8 cellular contexts compared by ENCODE assay signal in the genomic region with DNA sequence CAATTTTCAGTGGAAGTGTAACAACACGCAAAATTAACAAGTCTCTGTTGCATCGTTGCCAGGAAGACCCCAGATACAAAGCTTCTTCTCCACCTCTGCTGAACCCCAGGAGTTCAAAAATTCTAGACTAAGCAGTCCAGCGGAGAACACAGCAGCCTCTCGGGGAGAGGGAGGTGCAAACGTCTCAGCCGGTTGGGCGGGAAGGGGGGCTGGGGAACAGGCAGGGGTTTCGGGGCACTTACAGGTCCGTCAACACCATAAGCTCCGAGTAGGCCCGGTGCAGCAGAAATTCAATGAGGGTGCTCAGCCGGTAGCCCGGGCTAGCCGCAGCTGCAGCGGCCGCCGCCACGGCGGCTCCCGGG. TPM values are rescaled to one million over a fixed set of nuclear protein-coding genes. Genes with fewer than 3 reads are reported as not detected.
DNase-seq lines count a peak whose midpoint lies in the region; ATAC-seq and TF ChIP-seq lines count a peak whose summit lies in the region.

No MANE protein-coding gene starts in this region.

- H2BK5ac ChIP-seq in mesenchymal stem cell (ENCODE audit: low read depth, low read length, poor library complexity, severe bottlenecking) = peak overlapping the region; percentile 38

- no peak overlapping the region for H3K23ac ChIP-seq in mesenchymal stem cell (ENCODE audit: low read length in 2 of 2)

- intact Hi-C loops in colonic mucosa (cut with DNase I) = loop anchor here (10.0 kb wide), 1 partner anchor 350 kb away; a partner anchor contains a TSS
- intact Hi-C loops in stomach (cut with DNase I; ENCODE audit: low total_unique reads) = no loop called here

- H3K4me3 ChIP-seq in AG04449 (ENCODE audit: low read depth, low read length) (peak overlapping the region; percentile 76), GM23338 (peak overlapping the region; percentile 87), SK-N-MC (peak overlapping the region; percentile 78), colonic mucosa (peak overlapping the region; percentile 76), mesenchymal stem cell (ENCODE audit: insufficient read depth in 1 of 2, low read depth in 1 of 2, low read length in 2 of 2) (peak overlapping the region; percentile 84 to 89), stomach (peak overlapping the region; percentile 67 to 82 (median 72))

- POLR2A ChIA-PET in AG04449 (lab: Yijun Ruan, JAX) = interaction anchor here (0.9 kb wide), 1 partner anchor 350 kb away, joined by 4 read pairs; no protein-coding TSS in a partner anchor

- peaks cover 51% of the 10 kb centered on the region for H3K79me2 ChIP-seq in GM23338 (replicated peaks; ENCODE audit: insufficient read depth)

- H4K8ac ChIP-seq in mesenchymal stem cell (ENCODE audit: low read length) = no peak overlapping the region

- no peak overlapping the region for H2AK5ac ChIP-seq in mesenchymal stem cell (ENCODE audit: low read length, severe bottlenecking)

- H3K27me3 ChIP-seq in GM23338 (ENCODE audit: insufficient read depth) (no peaks in the 10 kb centered on the region), colonic mucosa (no peaks in the 10 kb centered on the region), mesenchymal stem cell (ENCODE audit: control insufficient read depth in 1 of 2, insufficient read depth in 1 of 2, low read length in 2 of 2) (peaks cover 0 to 39% of the 10 kb centered on the region in 2 experiments), stomach (peaks cover 0 to 4% (median 0%) of the 10 kb centered on the region in 3 donors)

- peak overlapping the region; percentile 90 for H3K4me3 Mint-ChIP-seq in GM23338

- H2BK15ac ChIP-seq in mesenchymal stem cell (ENCODE audit: low read depth, poor library complexity, severe bottlenecking) = peak overlapping the region; percentile 28

- H4K91ac ChIP-seq in mesenchymal stem cell (ENCODE audit: low read length) = no peak overlapping the region

- no peak overlapping the region for H2AFZ ChIP-seq in GM23338
- H2AFZ ChIP-seq in mesenchymal stem cell (ENCODE audit: low read depth, low read length) = no peak overlapping the region

- no peak overlapping the region for H3K14ac ChIP-seq in mesenchymal stem cell (ENCODE audit: low read length in 2 of 2)

- no peaks in the 10 kb centered on the region for H3K9me3 Mint-ChIP-seq in GM23338

- 2% methylated on average over 17 of the region's 20 CpGs for WGBS in mesenchymal stem cell
- WGBS in stomach, 5 donors = 0 to 1% (median 0%) methylated on average over 2 to 18 of the region's 20 CpGs

- no peaks in the 10 kb centered on the region; the same call in 1 of the 2 replicates for H4K20me1 ChIP-seq in GM23338 (replicated peaks; ENCODE audit: insufficient read depth)

- H3K9ac ChIP-seq in SK-N-MC (ENCODE audit: insufficient read length) (peak overlapping the region; percentile 93), colonic mucosa (ENCODE audit: low read depth in 2 of 2, low read length in 2 of 2) (peak overlapping the region; percentile 74 to 84), mesenchymal stem cell (ENCODE audit: low read length) (peak overlapping the region; percentile 96)

- no peak for TF ChIP-seq CTCF in AG04449 (IDR thresholded peaks at IDR 0.05; ENCODE audit: insufficient read depth, low read length, missing control alignments)
- no peak for TF ChIP-seq CTCF in GM23338 (conservative IDR thresholded peaks at IDR 0.05; ENCODE audit: low read depth in 2 of 2)
- no peak for TF ChIP-seq CTCF in colonic mucosa (IDR thresholded peaks at IDR 0.05)
- no peak for TF ChIP-seq CTCF in stomach (IDR thresholded peaks at IDR 0.05)

- peaks cover 2% of the 10 kb centered on the region for H3K79me1 ChIP-seq in mesenchymal stem cell (replicated peaks; ENCODE audit: low read length, poor library complexity, severe bottlenecking)

- CTCF ChIA-PET in AG04449 (lab: Yijun Ruan, JAX) = interaction anchor here (1.6 kb wide), 1 partner anchor 83 kb away, joined by 4 read pairs; no protein-coding TSS in a partner anchor

- H2BK12ac ChIP-seq in mesenchymal stem cell (ENCODE audit: low read length in 2 of 2) = no peak overlapping the region

- peaks cover 26% of the 10 kb centered on the region for H3K4me1 Mint-ChIP-seq in GM23338

- H3K27ac ChIP-seq in GM23338 (ENCODE audit: low read depth) (peak overlapping the region; percentile 89), SK-N-MC (no peak overlapping the region), colonic mucosa (peak overlapping the region; percentile 90), mesenchymal stem cell (ENCODE audit: low read length, poor library complexity, severe bottlenecking) (no peak overlapping the region), stomach (peak overlapping the region; percentile 95 to 98 (median 97))

- DNase-seq in AG04449 (ENCODE audit: low read depth, low spot score) (no peak), GM23338 (ENCODE audit: low spot score) (peak; percentile 18), SK-N-MC (ENCODE audit: low read depth, low spot score) (no peak), colonic mucosa (peak; percentile 35), mesenchymal stem cell (peak; percentile 24), stomach (no peak), SW 1271 (lab: John Stamatoyannopoulos, UW) (no peak)
- no peak for DNase-seq in central memory CD4-positive, alpha-beta T cell

- no peak for TF ChIP-seq EP300 in stomach (IDR thresholded peaks at IDR 0.05)

- H3F3A ChIP-seq in GM23338 (replicated peaks; ENCODE audit: low read depth) = no peaks in the 10 kb centered on the region

- peaks cover 18% of the 10 kb centered on the region for H3K36me3 Mint-ChIP-seq in GM23338 (ENCODE audit: low read depth)

- no peaks in the 10 kb centered on the region for H3K9me2 ChIP-seq in GM23338 (ENCODE audit: insufficient read depth)

- H3K9me3 ChIP-seq in SK-N-MC (ENCODE audit: low read depth, low read length) = no peaks in the 10 kb centered on the region
- H3K9me3 ChIP-seq in colonic mucosa = no peaks in the 10 kb centered on the region
- no peaks in the 10 kb centered on the region for H3K9me3 ChIP-seq in mesenchymal stem cell (ENCODE audit: control insufficient read depth, low read length)
- no peaks in the 10 kb centered on the region for H3K9me3 ChIP-seq in stomach

- H3K36me3 ChIP-seq in GM23338 (ENCODE audit: insufficient read depth) (no peaks in the 10 kb centered on the region), SK-N-MC (ENCODE audit: insufficient read depth, low read length) (no peaks in the 10 kb centered on the region), colonic mucosa (no peaks in the 10 kb centered on the region), mesenchymal stem cell (ENCODE audit: control insufficient read depth in 1 of 2, insufficient read depth in 2 of 2, low read depth in 1 of 2, low read length in 2 of 2) (no peaks in the 10 kb centered on the region), stomach (no peaks in the 10 kb centered on the region)

- H3K4me2 ChIP-seq in GM23338 (peak overlapping the region; percentile 86), mesenchymal stem cell (ENCODE audit: low read length, poor library complexity, severe bottlenecking) (peak overlapping the region; percentile 47)

- H3K4me1 ChIP-seq in GM23338 (ENCODE audit: insufficient read depth) (peaks cover 12% of the 10 kb centered on the region), colonic mucosa (no peaks in the 10 kb centered on the region), mesenchymal stem cell (ENCODE audit: control insufficient read depth, insufficient read depth, low read depth, low read length) (no peaks in the 10 kb centered on the region), stomach (peaks cover 0 to 53% (median 25%) of the 10 kb centered on the region in 4 donors)

- H3K18ac ChIP-seq in mesenchymal stem cell (ENCODE audit: low read depth in 1 of 2, low read length in 2 of 2) = peak overlapping the region; percentile 81 to 83

- no peak overlapping the region for H3K4ac ChIP-seq in mesenchymal stem cell (ENCODE audit: low read depth in 1 of 2, low read length in 2 of 2)

- no peak for ATAC-seq in GM23338

- peaks cover 5% of the 10 kb centered on the region for H3K27me3 Mint-ChIP-seq in GM23338 (ENCODE audit: insufficient read depth, low read depth, poor library complexity)

- no peak overlapping the region for H2BK120ac ChIP-seq in mesenchymal stem cell (ENCODE audit: low read depth, low read length)

- no peak for TF ChIP-seq POLR2A in stomach (IDR thresholded peaks at IDR 0.05)

- H3K27ac Mint-ChIP-seq in GM23338 = peak overlapping the region; percentile 84

TF ChIP-seq in GM23338, 12 proteins besides CTCF, POLR2A, EP300 and RAD21 (continues in another document):
- TF ChIP-seq, protein P1, sequence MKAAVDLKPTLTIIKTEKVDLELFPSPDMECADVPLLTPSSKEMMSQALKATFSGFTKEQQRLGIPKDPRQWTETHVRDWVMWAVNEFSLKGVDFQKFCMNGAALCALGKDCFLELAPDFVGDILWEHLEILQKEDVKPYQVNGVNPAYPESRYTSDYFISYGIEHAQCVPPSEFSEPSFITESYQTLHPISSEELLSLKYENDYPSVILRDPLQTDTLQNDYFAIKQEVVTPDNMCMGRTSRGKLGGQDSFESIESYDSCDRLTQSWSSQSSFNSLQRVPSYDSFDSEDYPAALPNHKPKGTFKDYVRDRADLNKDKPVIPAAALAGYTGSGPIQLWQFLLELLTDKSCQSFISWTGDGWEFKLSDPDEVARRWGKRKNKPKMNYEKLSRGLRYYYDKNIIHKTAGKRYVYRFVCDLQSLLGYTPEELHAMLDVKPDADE (IDR thresholded peaks at IDR 0.05) = no peak
- TF ChIP-seq EZH2 (IDR thresholded peaks at IDR 0.05; ENCODE audit: low read depth, unreplicated experiment) = no peak
- TF ChIP-seq JUNB (IDR thresholded peaks at IDR 0.05; ENCODE audit: unreplicated experiment) = no peak

RNA-seq across cellular contexts. Expression of a gene that starts 0.4 kb away (rescaled TPM):
- 99.3 and 110 TPM in 2 replicates for total RNA-seq in GM23338 (2014; rRNA removed; shearing (Covaris generic))
- polyA plus RNA-seq in GM23338 (2016; fragmentation: Nextera tagmentation; extraction: Ambion mirVana) (28.9 and 29.8 TPM in 2 replicates), stomach (10 to 100 TPM in 1 of 3 donors, 1 to 10 TPM in 2; 5.5 to 12.5 (median 7.0) TPM)
- total RNA-seq in colonic mucosa (10 to 100 TPM; 59.1 to 63.0 TPM), stomach (100 to 1,000 TPM in 1 of 5 donors, 10 to 100 TPM in 4; 36.8 to 107 (median 63.0) TPM)
- polyA plus RNA-seq in mesenchymal stem cell (2013, experiment 1 of 2) = 24.7 TPM
- polyA plus RNA-seq in mesenchymal stem cell (2013, experiment 2 of 2) = 22.7 TPM

Comparison
In these comparisons a context has a peak if more than half of its experiments do, and no peak if none do; other contexts are left out.
1. DNase-seq: peak in GM23338 (single experiment), colonic mucosa (single experiment) and mesenchymal stem cell (single experiment); none in AG04449 (single experiment), SK-N-MC (single experiment), stomach (single experiment), central memory CD4-positive, alpha-beta T cell (single experiment) and SW 1271 (0 of 2).
2. H3K27ac ChIP-seq: peak in GM23338 (single experiment), colonic mucosa (single experiment) and stomach (5 of 5); none in SK-N-MC (single experiment) and mesenchymal stem cell (single experiment).
3. Peak in every context shown above with its lines, with median percentiles within 50 percentile points of each other: H3K4me3 ChIP-seq and H3K9ac ChIP-seq.